Comparison of ENCODE assay signal across 8 cellular contexts in genomic region chr14:63745858-63746425, GRCh38. TPM values are rescaled to one million over a fixed set of nuclear protein-coding genes. Genes with fewer than 3 reads are reported as not detected.
A peak's percentile ranks its signal among the peaks of the same experiment; 100 is the strongest.
DNase-seq lines count a peak whose midpoint lies in the region; ATAC-seq and TF ChIP-seq lines count a peak whose summit lies in the region.

No MANE protein-coding gene starts in this region.

- H4K20me1 ChIP-seq in neural progenitor cell (ENCODE audit: low read depth) = no peaks in the 10 kb centered on the region

- H3K4me3 ChIP-seq in neural progenitor cell = no peak overlapping the region

- H3K27me3 Mint-ChIP-seq in CD14-positive monocyte (ENCODE audit: low read depth in 3 of 3) (peaks cover 2 to 9% (median 5%) of the 10 kb centered on the region in 3 donors), neural progenitor cell (ENCODE audit: insufficient read depth, low read depth) (peaks cover 2% of the 10 kb centered on the region)
- H3K27me3 Mint-ChIP-seq in activated T-helper 17 cell treated with anti-CD3 and anti-CD28 coated beads, Interleukin-2, amount 50 U/mL, for 72 hours = no peaks in the 10 kb centered on the region

- H3K27ac Mint-ChIP-seq in CD14-positive monocyte (peak overlapping the region in 5 of 7 donors; percentile 11 to 73 (median 68)), neural progenitor cell (no peak overlapping the region)
- peak overlapping the region; percentile 65 for H3K27ac Mint-ChIP-seq in activated T-helper 17 cell treated with anti-CD3 and anti-CD28 coated beads, Interleukin-2, amount 50 U/mL, for 72 hours

- H3K79me2 ChIP-seq in neural progenitor cell (ENCODE audit: low read depth) = no peaks in the 10 kb centered on the region

- H3K36me3 ChIP-seq in neural progenitor cell = no peaks in the 10 kb centered on the region

- H3K36me3 Mint-ChIP-seq in CD14-positive monocyte = no peaks in the 10 kb centered on the region
- no peaks in the 10 kb centered on the region for H3K36me3 Mint-ChIP-seq in activated T-helper 17 cell treated with anti-CD3 and anti-CD28 coated beads, Interleukin-2, amount 50 U/mL, for 72 hours (ENCODE audit: low read depth)
- no peaks in the 10 kb centered on the region for H3K36me3 Mint-ChIP-seq in neural progenitor cell

- no peak overlapping the region for H3K27ac ChIP-seq in neural progenitor cell

- H2AFZ ChIP-seq in neural progenitor cell (replicated peaks) = no peak overlapping the region

- intact Hi-C loops in CD14-positive monocyte (cut with micrococcal nuclease) = no loop called here

- DNase-seq in CD14-positive monocyte (ENCODE audit: low spot score) (peak; percentile 57), NCI-H524 treated with DMSO at 0.1 percent for 48 hours (lab: John Stamatoyannopoulos, UW) (no peak), DMS153 (lab: John Stamatoyannopoulos, UW) (no peak), neural progenitor cell (ENCODE audit: low spot score) (no peak), NCI-H1436 (lab: John Stamatoyannopoulos, UW) (no peak)

- H3K9me3 Mint-ChIP-seq in CD14-positive monocyte (peaks cover 0 to 3% (median 0%) of the 10 kb centered on the region in 7 donors), neural progenitor cell (no peaks in the 10 kb centered on the region)
- H3K9me3 Mint-ChIP-seq in activated T-helper 17 cell treated with anti-CD3 and anti-CD28 coated beads, Interleukin-2, amount 50 U/mL, for 72 hours = no peaks in the 10 kb centered on the region

- no peaks in the 10 kb centered on the region for H3K4me1 ChIP-seq in neural progenitor cell

- H3K9ac ChIP-seq in neural progenitor cell = no peak overlapping the region

- ATAC-seq in GM19452 (IDR thresholded peaks at IDR 0.05; ENCODE audit: unreplicated experiment) = peak; percentile 78
- peak; percentile 62 for ATAC-seq in HG03342 (IDR thresholded peaks at IDR 0.05; ENCODE audit: unreplicated experiment)
- ATAC-seq in activated T-helper 17 cell treated with anti-CD3 and anti-CD28 coated beads, Interleukin-2, amount 50 U/mL, for 72 hours (replicated peaks) = peak; percentile 64

- H3K4me1 Mint-ChIP-seq in CD14-positive monocyte (peaks cover 17% of the 10 kb centered on the region), neural progenitor cell (peaks cover 7% of the 10 kb centered on the region)
- H3K4me1 Mint-ChIP-seq in activated T-helper 17 cell treated with anti-CD3 and anti-CD28 coated beads, Interleukin-2, amount 50 U/mL, for 72 hours = peaks cover 5% of the 10 kb centered on the region

- no peak for TF ChIP-seq CTCF in CD14-positive monocyte (IDR thresholded peaks at IDR 0.05)
- no peak for TF ChIP-seq CTCF in neural progenitor cell (IDR thresholded peaks at IDR 0.05)

- no peaks in the 10 kb centered on the region for H3K9me3 ChIP-seq in neural progenitor cell (ENCODE audit: low read depth)

- no peak overlapping the region for H3K4me2 ChIP-seq in neural progenitor cell

- H3K27me3 ChIP-seq in neural progenitor cell = no peaks in the 10 kb centered on the region

- H3F3A ChIP-seq in neural progenitor cell (ENCODE audit: low read depth) = no peaks in the 10 kb centered on the region

- H3K4me3 Mint-ChIP-seq in CD14-positive monocyte (peak overlapping the region in 1 of 2 donors; percentile 61), neural progenitor cell (no peak overlapping the region)
- peak overlapping the region; percentile 16 for H3K4me3 Mint-ChIP-seq in activated T-helper 17 cell treated with anti-CD3 and anti-CD28 coated beads, Interleukin-2, amount 50 U/mL, for 72 hours

RNA-seq across cellular contexts. Expression of gene SGPP1, which starts 18.1 kb away (rescaled TPM):
- 10 to 100 TPM in 1 of 2 donors, 1 to 10 TPM in 1; 7.6 to 13.3 TPM for polyA plus RNA-seq in CD14-positive monocyte
- total RNA-seq in activated T-helper 17 cell treated with anti-CD3 and anti-CD28 coated beads, Interleukin-2, amount 50 U/mL, for 72 hours = 10 to 100 TPM in 1 of 2 donors, 1 to 10 TPM in 1; 7.7 to 11.1 TPM
- total RNA-seq in neural progenitor cell (ENCODE audit: low replicate concordance) = 7.4 and 9.2 TPM in 2 replicates
